In genomic region chr4:87341954-87342635, GRCh38 we compare ENCODE assay signal across 9 cellular contexts. TPM values are rescaled to one million over a fixed set of nuclear protein-coding genes. Genes with fewer than 3 reads are reported as not detected.
DNase-seq lines count a peak whose midpoint lies in the region; ATAC-seq and TF ChIP-seq lines count a peak whose summit lies in the region.
"Not testable (repeated sequence)": the region's sequence is repeated elsewhere in the genome, so short reads cannot be mapped to it uniquely, and the experiment has no call there.
"Had no signal": no experiment of that assay in that cellular context is flagged by ENCODE, and none has a peak within 500 bp of the region (broad histone marks: within the 10 kb centered on the region; RNA-seq: fewer than 3 reads in every experiment).

No MANE protein-coding gene starts in this region.

- WGBS in body of pancreas, 2 donors, result 45 to 54% methylated on average over 8 of the region's 8 CpGs
- WGBS in esophagus squamous epithelium, 2 donors, result 49 to 66% methylated on average over 8 of the region's 8 CpGs

- DNase-seq in AG09309 (ENCODE audit: low read depth), result peak; percentile 27
- DNase-seq in HS-27A (ENCODE audit: low read depth), result peak; percentile 53
- DNase-seq in RWPE1 (ENCODE audit: low spot score), result peak; percentile 26
- DNase-seq in body of pancreas, result peak; percentile 63 to 78 (median 70)
- not testable (repeated sequence) for DNase-seq in esophagus squamous epithelium (lab: John Stamatoyannopoulos, UW); omental fat pad (ENCODE audit: low spot score)
- peak; percentile 29 for DNase-seq in left cardiac atrium
- DNase-seq in tibial artery, result peak; percentile 59 to 84

- CTCF ChIA-PET in RWPE1 (lab: Yijun Ruan, JAX), result not testable (repeated sequence)

- ATAC-seq in body of pancreas (peak; percentile 88), left cardiac atrium (peak; percentile 68 to 93), omental fat pad (ENCODE audit: low FRiP score) (peak; percentile 84)

- POLR2A ChIA-PET in RWPE1 (lab: Yijun Ruan, JAX; ENCODE audit: low non-redundant PET), result not testable (repeated sequence)

- H3K27ac ChIP-seq in RWPE1, result peak overlapping the region; percentile 85
- H3K27ac ChIP-seq in body of pancreas, result peak overlapping the region; percentile 80 to 86 (median 82)
- peak overlapping the region in 3 of 4 donors; percentile 38 to 71 (median 56) for H3K27ac ChIP-seq in esophagus squamous epithelium
- peak overlapping the region; percentile 57 to 71 for H3K27ac ChIP-seq in tibial artery

- not testable (repeated sequence) for H3K4me3 ChIP-seq in AG09309 (ENCODE audit: control insufficient read depth, low read depth, low read length); body of pancreas
- H3K4me3 ChIP-seq in esophagus squamous epithelium, result peak overlapping the region in 3 of 4 donors; percentile 6 to 22 (median 16)
- peak overlapping the region; percentile 36 for H3K4me3 ChIP-seq in tibial artery

- not testable (repeated sequence) for H3K27me3 ChIP-seq in body of pancreas, esophagus squamous epithelium, tibial artery

- not testable (repeated sequence) for H3K9me3 ChIP-seq in body of pancreas
- H3K9me3 ChIP-seq in esophagus squamous epithelium (peaks cover 0 to 17% (median 0%) of the 10 kb centered on the region in 3 donors), tibial artery (peaks cover 0 to 18% (median 0%) of the 10 kb centered on the region in 3 donors)

- not testable (repeated sequence) for TF ChIP-seq CTCF in AG09309 (IDR thresholded peaks at IDR 0.05; ENCODE audit: control insufficient read depth, insufficient read depth, low read depth, low read length, missing control alignments); RWPE1 (conservative IDR thresholded peaks at IDR 0.05; ENCODE audit: low read depth); body of pancreas (IDR thresholded peaks at IDR 0.05); esophagus squamous epithelium (IDR thresholded peaks at IDR 0.05); omental fat pad (IDR thresholded peaks at IDR 0.05); tibial artery (IDR thresholded peaks at IDR 0.05)

- TF ChIP-seq POLR2A in body of pancreas (IDR thresholded peaks at IDR 0.05), result peak in 1 of 3 donors; percentile 8
- TF ChIP-seq POLR2A in esophagus squamous epithelium (IDR thresholded peaks at IDR 0.05), result not testable (repeated sequence)

- intact Hi-C loops in body of pancreas (cut with DNase I); esophagus squamous epithelium (cut with DNase I); left cardiac atrium (cut with DNase I); tibial artery (cut with DNase I; ENCODE audit: low total_unique reads): not testable (repeated sequence)

- H3K4me1 ChIP-seq in body of pancreas (peaks cover 27% of the 10 kb centered on the region), esophagus squamous epithelium (peaks cover 0 to 40% (median 0%) of the 10 kb centered on the region in 3 donors), tibial artery (peaks cover 0 to 32% (median 4%) of the 10 kb centered on the region in 4 donors)

- not testable (repeated sequence) for H3K36me3 ChIP-seq in body of pancreas (replicated peaks in 1 of 2; ENCODE audit: insufficient read depth in 1 of 2, low read depth in 2 of 2)
- H3K36me3 ChIP-seq in esophagus squamous epithelium, result peaks cover 0 to 54% (median 4%) of the 10 kb centered on the region in 3 donors
- peaks cover 10 to 50% (median 35%) of the 10 kb centered on the region in 3 donors for H3K36me3 ChIP-seq in tibial artery

RNA-seq across cellular contexts. Expression of gene HSD17B13, which starts 19.4 kb away (rescaled TPM):
- 10 to 100 TPM in 1 of 2 donors, under 1 TPM in 1; 0.66 to 19.7 TPM for total RNA-seq in body of pancreas
- not detected for total RNA-seq in esophagus squamous epithelium
- total RNA-seq in left cardiac atrium, result under 1 TPM; 0.18 TPM
- total RNA-seq in omental fat pad, result 10 to 100 TPM in 1 of 4 donors, 1 to 10 TPM in 2, under 1 TPM in 1; 0.65 to 20.3 (median 4.1) TPM
- total RNA-seq: neural crest cell had no signal

RNA-seq across cellular contexts. Expression of gene HSD17B11, which starts 48.9 kb away (rescaled TPM):
- 100 to 1,000 TPM in 1 of 2 donors, 10 to 100 TPM in 1; 21.4 to 105 TPM for total RNA-seq in body of pancreas
- 10 to 100 TPM in 2 of 4 donors, 1 to 10 TPM in 2; 4.2 to 41.8 (median 13.7) TPM for total RNA-seq in esophagus squamous epithelium
- 10 to 100 TPM; 17.0 to 24.1 TPM for total RNA-seq in left cardiac atrium
- total RNA-seq in omental fat pad, result 100 to 1,000 TPM in 1 of 4 donors, 10 to 100 TPM in 3; 87.6 to 171 (median 97.9) TPM
